ENCODE assay signal across 21 cellular contexts in genomic region chr18:56715121-56715520, GRCh38.
"Had no signal": no experiment of that assay in that cellular context is flagged by ENCODE, and none has a peak within 500 bp of the region (broad histone marks: within the 10 kb centered on the region; RNA-seq: fewer than 3 reads in every experiment).

No MANE protein-coding gene starts in this region.

- DNase-seq: activated CD4-positive, alpha-beta memory T cell treated with anti-CD3 and anti-CD28 coated beads for 36 hours; activated CD4-positive, alpha-beta T cell treated with anti-CD3 and anti-CD28 coated beads, Interleukin-2, amount 10 ng/mL, durations not matched to agents 7 days and 5 days; activated CD4-positive, CD25-positive, alpha-beta regulatory T cell; activated CD8-positive, alpha-beta memory T cell treated with anti-CD3 and anti-CD28 coated beads for 24 hours; activated gamma-delta T cell; activated naive CD4-positive, alpha-beta T cell treated with anti-CD3 and anti-CD28 coated beads for 36 hours; activated T-cell treated with anti-CD3 and anti-CD28 coated beads, Interleukin-2, amount 50 U/mL, for 4 hours; amygdala; cerebellar nuclear complex; Kasumi-1; NCI-H1105 treated with DMSO at 0.1 percent for 48 hours; NCI-H1436 treated with DMSO at 0.1 percent for 48 hours; NCI-H187; NCI-H2081; NCI-H446; NCI-H524; NCI-H748 treated with DMSO at 0.1 percent for 48 hours; SIG-M5; T-helper 2 cell; T1000 had no signal

- ATAC-seq: activated T-cell treated with anti-CD3 and anti-CD28 coated beads, Interleukin-2, amount 50 U/mL, for 4 hours had no signal

- H3K27ac Mint-ChIP-seq: activated CD4-positive, alpha-beta memory T cell treated with anti-CD3 and anti-CD28 coated beads for 36 hours; activated CD4-positive, alpha-beta T cell treated with anti-CD3 and anti-CD28 coated beads, Interleukin-2, amount 10 ng/mL, durations not matched to agents 7 days and 5 days; activated naive CD4-positive, alpha-beta T cell treated with anti-CD3 and anti-CD28 coated beads for 36 hours; activated naive CD8-positive, alpha-beta T cell had no signal

- H3K9me3 Mint-ChIP-seq: activated CD4-positive, alpha-beta memory T cell treated with anti-CD3 and anti-CD28 coated beads for 36 hours; activated CD4-positive, alpha-beta T cell treated with anti-CD3 and anti-CD28 coated beads, Interleukin-2, amount 10 ng/mL, durations not matched to agents 7 days and 5 days; activated naive CD4-positive, alpha-beta T cell treated with anti-CD3 and anti-CD28 coated beads for 36 hours; activated T-cell treated with anti-CD3 and anti-CD28 coated beads, Interleukin-2, amount 50 U/mL, for 4 hours had no signal

- H3K27me3 Mint-ChIP-seq: activated CD4-positive, alpha-beta memory T cell treated with anti-CD3 and anti-CD28 coated beads for 36 hours; activated CD4-positive, alpha-beta T cell treated with anti-CD3 and anti-CD28 coated beads, Interleukin-2, amount 10 ng/mL, durations not matched to agents 7 days and 5 days; activated naive CD8-positive, alpha-beta T cell had no signal

- H3K4me3 Mint-ChIP-seq: activated CD4-positive, alpha-beta memory T cell treated with anti-CD3 and anti-CD28 coated beads for 36 hours; activated CD4-positive, alpha-beta T cell treated with anti-CD3 and anti-CD28 coated beads, Interleukin-2, amount 10 ng/mL, durations not matched to agents 7 days and 5 days; activated naive CD4-positive, alpha-beta T cell treated with anti-CD3 and anti-CD28 coated beads for 36 hours; activated naive CD8-positive, alpha-beta T cell; activated T-cell treated with anti-CD3 and anti-CD28 coated beads, Interleukin-2, amount 50 U/mL, for 4 hours had no signal
